18 cellular contexts compared by ENCODE assay signal in genomic region chr4:10083861-10084641, GRCh38. TPM values are rescaled to one million over a fixed set of nuclear protein-coding genes. Genes with fewer than 3 reads are reported as not detected.
DNase-seq lines count a peak whose midpoint lies in the region; ATAC-seq and TF ChIP-seq lines count a peak whose summit lies in the region.
"Had no signal": no experiment of that assay in that cellular context is flagged by ENCODE, and none has a peak within 500 bp of the region (broad histone marks: within the 10 kb centered on the region; RNA-seq: fewer than 3 reads in every experiment).

No MANE protein-coding gene starts in this region.

- H3K4me3 ChIP-seq in SK-N-SH (ENCODE audit: low read depth in 2 of 2, low read length in 1 of 2) (no peak overlapping the region), skeletal muscle tissue (ENCODE audit: low read length in 3 of 3) (peak overlapping the region in 2 of 3 donors; percentile 51 to 60)
- H3K4me3 ChIP-seq: pancreas had no signal

- POLR2A ChIA-PET in SK-N-SH (lab: Yijun Ruan, JAX): no interaction called here

- H3K9ac ChIP-seq in SK-N-SH (no peak overlapping the region), skeletal muscle tissue (ENCODE audit: low read depth in 1 of 3, low read length in 3 of 3) (peak overlapping the region; percentile 30 to 89 (median 60))

- ATAC-seq in SK-N-SH treated with all-trans-retinoic acid at 6 μM for 48 hours: no peak
- no peak for ATAC-seq in activated naive CD4-positive, alpha-beta T cell treated with anti-CD3 and anti-CD28 coated beads, Interleukin-2, amount 50 U/mL, for 72 hours
- ATAC-seq: activated CD4-positive, alpha-beta T cell treated with anti-CD3 and anti-CD28 coated beads for 36 hours; pancreas had no signal

- peak; percentile 13 for DNase-seq in SK-N-SH
- DNase-seq in activated naive CD4-positive, alpha-beta T cell treated with anti-CD3 and anti-CD28 coated beads, Interleukin-2, amount 50 U/mL, for 72 hours (ENCODE audit: low spot score in 2 of 2): peak in 1 of 2 donors; percentile 50
- no peak for DNase-seq in NCI-H226
- no peak for DNase-seq in mucosa of gallbladder (ENCODE audit: low spot score)
- DNase-seq in cortex of kidney (lab: John Stamatoyannopoulos, UW): no peak
- DNase-seq: activated CD4-positive, alpha-beta T cell treated with anti-CD3 and anti-CD28 coated beads for 36 hours; CD4-positive, CD25-positive, alpha-beta regulatory T cell; effector CD8-positive, alpha-beta T cell; mesenchymal stem cell; MM.1S; NCI-H2029; NCI-H748 treated with DMSO at 0.1 percent for 48 hours had no signal

- no peaks in the 10 kb centered on the region for H3K27me3 ChIP-seq in SK-N-SH (ENCODE audit: insufficient read depth)
- no peaks in the 10 kb centered on the region for H3K27me3 ChIP-seq in layer of hippocampus (ENCODE audit: control insufficient read depth, insufficient read depth, low read length)
- H3K27me3 ChIP-seq in skeletal muscle tissue (ENCODE audit: control insufficient read depth in 3 of 3, insufficient read depth in 3 of 3, low read length in 3 of 3): no peaks in the 10 kb centered on the region
- H3K27me3 ChIP-seq: pancreas had no signal

- no peaks in the 10 kb centered on the region for H3K9me2 ChIP-seq in SK-N-SH

- H3K4me1 ChIP-seq in SK-N-SH (ENCODE audit: control insufficient read depth in 1 of 2, insufficient read depth in 2 of 2, low read depth in 1 of 2, low read length in 1 of 2): peaks cover 0 to 31% of the 10 kb centered on the region in 2 experiments; a peak in 2 of 4 replicates
- H3K4me1 ChIP-seq in skeletal muscle tissue (ENCODE audit: control insufficient read depth in 3 of 3, insufficient read depth in 3 of 3, low read length in 3 of 3): peaks cover 38 to 70% (median 65%) of the 10 kb centered on the region in 3 donors
- H3K4me1 ChIP-seq: pancreas had no signal

- H3K79me2 ChIP-seq in SK-N-SH (ENCODE audit: insufficient read depth): peaks cover 60% of the 10 kb centered on the region

- peaks cover 4% of the 10 kb centered on the region for H3F3A ChIP-seq in SK-N-SH (replicated peaks; ENCODE audit: insufficient read depth)

- H3K9me3 Mint-ChIP-seq in activated naive CD4-positive, alpha-beta T cell treated with anti-CD3 and anti-CD28 coated beads, Interleukin-2, amount 50 U/mL, for 72 hours: no peaks in the 10 kb centered on the region
- H3K9me3 Mint-ChIP-seq: activated T-helper 2 cell treated with anti-CD3 and anti-CD28 coated beads, Interferon-gamma antibody, Interleukin-2, Interleukin-4, amounts not matched to agents 10 μg/mL and 5 μg/mL and 100 μg/mL, durations not matched to agents 14 hours and 24 hours and 36 hours; CD4-positive, CD25-positive, alpha-beta regulatory T cell had no signal

- H3K9me3 ChIP-seq in SK-N-SH (no peaks in the 10 kb centered on the region), skeletal muscle tissue (ENCODE audit: control insufficient read depth in 3 of 3, low read length in 3 of 3) (no peaks in the 10 kb centered on the region)
- H3K9me3 ChIP-seq: pancreas had no signal

- CTCF ChIA-PET in SK-N-SH (lab: Yijun Ruan, JAX): no interaction called here

- no peak overlapping the region for H2AFZ ChIP-seq in SK-N-SH (ENCODE audit: low read depth)

- 86% methylated on average over 16 of the region's 23 CpGs for WGBS in SK-N-SH (ENCODE audit: low lambda C conversion rate)

- H3K4me2 ChIP-seq in SK-N-SH: no peak overlapping the region

- H3K36me3 Mint-ChIP-seq in activated naive CD4-positive, alpha-beta T cell treated with anti-CD3 and anti-CD28 coated beads, Interleukin-2, amount 50 U/mL, for 72 hours: peaks cover 21 to 30% of the 10 kb centered on the region in 2 donors

- H4K20me1 ChIP-seq in SK-N-SH (ENCODE audit: insufficient read depth): peaks cover 80% of the 10 kb centered on the region

- peak overlapping the region; percentile 60 to 72 for H3K27ac Mint-ChIP-seq in activated naive CD4-positive, alpha-beta T cell treated with anti-CD3 and anti-CD28 coated beads, Interleukin-2, amount 50 U/mL, for 72 hours
- H3K27ac Mint-ChIP-seq: activated CD4-positive, alpha-beta T cell treated with anti-CD3 and anti-CD28 coated beads for 36 hours; activated T-helper 2 cell treated with anti-CD3 and anti-CD28 coated beads, Interferon-gamma antibody, Interleukin-2, Interleukin-4, amounts not matched to agents 10 μg/mL and 5 μg/mL and 100 μg/mL, durations not matched to agents 14 hours and 24 hours and 36 hours had no signal

- TF ChIP-seq RAD21 in SK-N-SH (IDR thresholded peaks at IDR 0.05; ENCODE audit: low read length): no peak

- no peak overlapping the region for H3K27ac ChIP-seq in SK-N-SH (ENCODE audit: low read depth in 2 of 2, low read length in 1 of 2)
- peak overlapping the region; percentile 40 for H3K27ac ChIP-seq in layer of hippocampus (ENCODE audit: low read depth, low read length)
- H3K27ac ChIP-seq in skeletal muscle tissue (ENCODE audit: low read depth, low read length): peak overlapping the region; percentile 96
- H3K27ac ChIP-seq: 22Rv1, pancreas had no signal

- H3K36me3 ChIP-seq in SK-N-SH (replicated peaks in 1 of 2; ENCODE audit: control insufficient read depth in 1 of 2, insufficient read depth in 2 of 2, low read length in 1 of 2): peaks cover 51 to 98% of the 10 kb centered on the region in 2 experiments
- H3K36me3 ChIP-seq in skeletal muscle tissue (ENCODE audit: control insufficient read depth in 3 of 3, insufficient read depth in 3 of 3, low read length in 3 of 3): peaks cover 79 to 89% (median 87%) of the 10 kb centered on the region in 3 donors

- TF ChIP-seq EP300 in SK-N-SH (IDR thresholded peaks at IDR 0.05; ENCODE audit: borderline replicate concordance in 1 of 2, low read depth in 1 of 2, low read length in 1 of 2): no peak

- TF ChIP-seq CTCF in SK-N-SH (IDR thresholded peaks at IDR 0.05): no peak

TF ChIP-seq in SK-N-SH, 30 proteins besides CTCF, POLR2A, EP300 and RAD21 (continues in another document):
- no peak for TF ChIP-seq USF2 (IDR thresholded peaks at IDR 0.05; ENCODE audit: borderline replicate concordance, low read depth, low read length)
- TF ChIP-seq, protein P1, sequence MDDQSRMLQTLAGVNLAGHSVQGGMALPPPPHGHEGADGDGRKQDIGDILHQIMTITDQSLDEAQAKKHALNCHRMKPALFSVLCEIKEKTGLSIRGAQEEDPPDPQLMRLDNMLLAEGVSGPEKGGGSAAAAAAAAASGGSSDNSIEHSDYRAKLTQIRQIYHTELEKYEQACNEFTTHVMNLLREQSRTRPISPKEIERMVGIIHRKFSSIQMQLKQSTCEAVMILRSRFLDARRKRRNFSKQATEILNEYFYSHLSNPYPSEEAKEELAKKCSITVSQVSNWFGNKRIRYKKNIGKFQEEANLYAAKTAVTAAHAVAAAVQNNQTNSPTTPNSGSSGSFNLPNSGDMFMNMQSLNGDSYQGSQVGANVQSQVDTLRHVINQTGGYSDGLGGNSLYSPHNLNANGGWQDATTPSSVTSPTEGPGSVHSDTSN (IDR thresholded peaks at IDR 0.05): no peak
- no peak for TF ChIP-seq CHD2 (IDR thresholded peaks at IDR 0.05; ENCODE audit: low read length, partially characterized antibody)
- no peak for TF ChIP-seq ELF1 (IDR thresholded peaks at IDR 0.05)
- no peak for TF ChIP-seq TAF1 (IDR thresholded peaks at IDR 0.05; ENCODE audit: borderline replicate concordance, low read depth, low read length)
- no peak for TF ChIP-seq RXRA (IDR thresholded peaks at IDR 0.05; ENCODE audit: borderline replicate concordance, low read depth)
- no peak for TF ChIP-seq FOSL2 (IDR thresholded peaks at IDR 0.05; ENCODE audit: borderline replicate concordance, low read depth)
- no peak for TF ChIP-seq JUND (IDR thresholded peaks at IDR 0.05)

TF ChIP-seq in SK-N-SH treated with all-trans-retinoic acid at 6 μM for 48 hours, 23 proteins besides CTCF, POLR2A, EP300 and RAD21 (continues in another document):
- TF ChIP-seq TOX (CRISPR knock-in tag; IDR thresholded peaks at IDR 0.05; ENCODE audit: borderline replicate concordance) (no peak), POU6F1 (CRISPR knock-in tag; IDR thresholded peaks at IDR 0.05; ENCODE audit: borderline replicate concordance, low read depth) (no peak), ARNTL (CRISPR knock-in tag; IDR thresholded peaks at IDR 0.05; ENCODE audit: borderline replicate concordance, low read depth) (no peak), CSRNP3 (CRISPR knock-in tag; IDR thresholded peaks at IDR 0.05) (no peak)

RNA-seq across cellular contexts. Expression of gene WDR1, which starts 32.5 kb away (rescaled TPM):
- polyA plus RNA-seq in SK-N-SH (2012; rRNA removed): 287 and 310 TPM in 2 replicates
- 240 and 255 TPM in 2 replicates for polyA plus RNA-seq in SK-N-SH (2012; cell fraction: cytosol; rRNA removed)
- 297 and 306 TPM in 2 replicates for polyA plus RNA-seq in SK-N-SH (2012; cell fraction: nucleus; rRNA removed)
- 100 to 1,000 TPM; 382 to 520 TPM for total RNA-seq in activated naive CD4-positive, alpha-beta T cell treated with anti-CD3 and anti-CD28 coated beads, Interleukin-2, amount 50 U/mL, for 72 hours
- total RNA-seq in skeletal muscle tissue (96.0 TPM), mucosa of gallbladder (297 TPM)

Comparison
In these comparisons a context has a peak if more than half of its experiments do, and no peak if none do; other contexts are left out.
1. H3K27ac ChIP-seq: peak in layer of hippocampus (single experiment) and skeletal muscle tissue (single experiment); none in SK-N-SH (0 of 2).
2. H3K4me3 ChIP-seq: peak in skeletal muscle tissue (2 of 3); none in SK-N-SH (0 of 2).